Comparison of ENCODE assay signal across 8 cellular contexts in the genomic region with DNA sequence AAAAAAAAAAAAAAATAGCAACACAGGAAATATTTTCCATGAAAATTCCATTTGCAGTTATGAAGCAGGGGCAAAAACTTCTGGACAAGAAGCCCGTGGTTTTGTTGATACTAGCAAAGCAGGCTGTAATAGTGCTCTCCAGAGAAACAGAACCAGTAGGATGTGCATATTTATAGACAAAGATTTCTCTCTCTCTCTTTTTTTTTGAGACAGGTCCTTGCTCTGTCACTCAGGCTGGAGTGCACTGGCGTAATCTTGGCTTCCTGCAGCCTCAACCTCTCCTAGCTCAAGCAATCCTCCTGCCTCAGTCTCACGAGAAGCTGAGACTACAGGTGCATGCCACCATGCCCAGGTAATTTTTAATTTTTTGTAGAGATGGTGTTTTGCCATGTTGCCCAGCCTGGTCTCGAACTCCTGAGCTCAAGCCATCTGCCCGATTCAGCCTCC.
A peak's percentile ranks its signal among the peaks of the same experiment; 100 is the strongest.
DNase-seq lines count a peak whose midpoint lies in the region; ATAC-seq, FAIRE-seq and TF ChIP-seq lines count a peak whose summit lies in the region.

No MANE protein-coding gene starts in this region.

- H3K4me3 ChIP-seq in A549, result no peak overlapping the region
- H3K4me3 ChIP-seq in Loucy (ENCODE audit: low read length, poor library complexity, severe bottlenecking), result peak overlapping the region; percentile 70

- no peak for TF ChIP-seq EP300 in A549 (IDR thresholded peaks at IDR 0.05)

- H3F3A ChIP-seq in Loucy (ENCODE audit: low read depth), result peaks cover 13% of the 10 kb centered on the region; the same call in 1 of the 2 replicates

- no peaks in the 10 kb centered on the region for H3K27me3 ChIP-seq in Loucy (ENCODE audit: insufficient read depth, low read length, poor library complexity, severe bottlenecking)

- H3K4me3 Mint-ChIP-seq in central memory CD8-positive, alpha-beta T cell, result peak overlapping the region; percentile 71
- H3K4me3 Mint-ChIP-seq in naive thymus-derived CD8-positive, alpha-beta T cell, result peak overlapping the region in 8 of 10 donors; percentile 22 to 85 (median 66)

- H3K9me3 Mint-ChIP-seq in central memory CD8-positive, alpha-beta T cell, result no peaks in the 10 kb centered on the region
- H3K9me3 Mint-ChIP-seq in naive thymus-derived CD8-positive, alpha-beta T cell, result no peaks in the 10 kb centered on the region

- H3K36me3 ChIP-seq in Loucy (ENCODE audit: insufficient read depth, low read length), result no peaks in the 10 kb centered on the region

- 84% methylated on average over 5 of the region's 5 CpGs for WGBS in A549 (ENCODE audit: missing lambda C conversion rate)

- no peak for FAIRE-seq in A549 (lab: Jason Lieb, UNC)

- H2AFZ ChIP-seq in Loucy (ENCODE audit: low read length), result no peak overlapping the region

- H3K9me2 ChIP-seq in Loucy (replicated peaks; ENCODE audit: low read depth, low read length), result no peaks in the 10 kb centered on the region

- H3K9ac ChIP-seq in Loucy (ENCODE audit: low read depth, low read length, poor library complexity, severe bottlenecking), result peak overlapping the region; percentile 86

- no peak for ATAC-seq in A549
- no peak for ATAC-seq in central memory CD8-positive, alpha-beta T cell (replicated peaks; ENCODE audit: extremely low read depth, poor library complexity, severe bottlenecking)
- ATAC-seq in naive thymus-derived CD8-positive, alpha-beta T cell, result no peak

- H3K9me3 ChIP-seq in A549 (no peaks in the 10 kb centered on the region), Loucy (ENCODE audit: insufficient read depth, low read depth, low read length) (no peaks in the 10 kb centered on the region)

- TF ChIP-seq POLR2A in A549 (IDR thresholded peaks at IDR 0.05; ENCODE audit: low read length), result no peak

- POLR2A ChIA-PET in A549 (lab: Yijun Ruan, JAX), result interaction anchor here (1.1 to 7.1 kb wide), 6 partner anchors 13 to 67 kb away, joined by 3 to 164 read pairs (median 15); a partner anchor contains a TSS
- POLR2A ChIA-PET in naive thymus-derived CD8-positive, alpha-beta T cell (lab: Charles Lee), result interaction anchor here (0.7 to 7.2 kb wide), 11 partner anchors 12 to 82 kb away, joined by 3 to 352 read pairs (median 34); a partner anchor contains a TSS

- peak overlapping the region; percentile 95 for H3K27ac Mint-ChIP-seq in central memory CD8-positive, alpha-beta T cell (ENCODE audit: low read depth)
- peak overlapping the region; percentile 94 to 98 (median 97) for H3K27ac Mint-ChIP-seq in naive thymus-derived CD8-positive, alpha-beta T cell

- TF ChIP-seq CTCF in A549 (IDR thresholded peaks at IDR 0.05), result no peak
- TF ChIP-seq CTCF in Loucy (conservative IDR thresholded peaks at IDR 0.05; ENCODE audit: low read length), result no peak

- no peak for TF ChIP-seq RAD21 in A549 (conservative IDR thresholded peaks at IDR 0.05 in 1 of 2, IDR thresholded peaks at IDR 0.05 in 1 of 2)

- CTCF ChIA-PET in A549 (lab: Yijun Ruan, JAX), result interaction anchor here (1.0 to 2.0 kb wide), 3 partner anchors 8 to 34 kb away, joined by 3 to 11 read pairs (median 4); no protein-coding TSS in a partner anchor

- peaks cover 28% of the 10 kb centered on the region for H3K4me1 Mint-ChIP-seq in central memory CD8-positive, alpha-beta T cell
- peaks cover 22 to 54% (median 48%) of the 10 kb centered on the region in 4 donors for H3K4me1 Mint-ChIP-seq in naive thymus-derived CD8-positive, alpha-beta T cell

- H3K4me2 ChIP-seq in A549 (peak overlapping the region; percentile 69), Loucy (ENCODE audit: low read depth, low read length, poor library complexity, severe bottlenecking) (peak overlapping the region; percentile 94)

- peaks cover 4% of the 10 kb centered on the region for H3K36me3 Mint-ChIP-seq in central memory CD8-positive, alpha-beta T cell (ENCODE audit: insufficient read depth)
- no peaks in the 10 kb centered on the region for H3K36me3 Mint-ChIP-seq in naive thymus-derived CD8-positive, alpha-beta T cell

- H3K79me2 ChIP-seq in Loucy (ENCODE audit: insufficient read depth, low read length), result no peaks in the 10 kb centered on the region

- no peaks in the 10 kb centered on the region for H3K27me3 Mint-ChIP-seq in central memory CD8-positive, alpha-beta T cell
- H3K27me3 Mint-ChIP-seq in naive thymus-derived CD8-positive, alpha-beta T cell, result no peaks in the 10 kb centered on the region

- no peaks in the 10 kb centered on the region for H4K20me1 ChIP-seq in Loucy (ENCODE audit: insufficient read depth, low read length, poor library complexity, severe bottlenecking)

- peaks cover 29% of the 10 kb centered on the region for H3K4me1 ChIP-seq in A549
- peaks cover 35% of the 10 kb centered on the region for H3K4me1 ChIP-seq in Loucy (ENCODE audit: insufficient read depth, low read length, poor library complexity, severe bottlenecking)

- H3K27ac ChIP-seq in A549, result peak overlapping the region; percentile 75 to 83

- no peak for DNase-seq in A549 (ENCODE audit: low read depth in 1 of 2, low spot score in 1 of 2)
- DNase-seq in central memory CD8-positive, alpha-beta T cell (ENCODE audit: low spot score in 2 of 2), result no peak
- DNase-seq in naive thymus-derived CD8-positive, alpha-beta T cell, result no peak
- DNase-seq in AG08396 (ENCODE audit: low spot score), result no peak
- no peak for DNase-seq in GDM1 (lab: John Stamatoyannopoulos, UW)
- DNase-seq in NCI-H2107 (lab: John Stamatoyannopoulos, UW), result no peak
- no peak for DNase-seq in GM19240 (ENCODE audit: insufficient read length, low spot score)

TF ChIP-seq in A549, 52 proteins besides CTCF, POLR2A, EP300 and RAD21:
- no peak for TF ChIP-seq KDM1A (IDR thresholded peaks at IDR 0.05; ENCODE audit: low read depth)
- no peak for TF ChIP-seq MAZ (IDR thresholded peaks at IDR 0.05; ENCODE audit: borderline replicate concordance, low read depth, low read length)
- no peak for TF ChIP-seq HOXB5 (CRISPR knock-in tag; IDR thresholded peaks at IDR 0.05)
